12 cellular contexts compared by ENCODE assay signal in genomic region chr18:3402962-3403585, GRCh38. TPM values are rescaled to one million over a fixed set of nuclear protein-coding genes. Genes with fewer than 3 reads are reported as not detected.
DNase-seq lines count a peak whose midpoint lies in the region; ATAC-seq and TF ChIP-seq lines count a peak whose summit lies in the region.
"Had no signal": no experiment of that assay in that cellular context is flagged by ENCODE, and none has a peak within 500 bp of the region (broad histone marks: within the 10 kb centered on the region; RNA-seq: fewer than 3 reads in every experiment).

No MANE protein-coding gene starts in this region.

- no peaks in the 10 kb centered on the region for H3K36me3 Mint-ChIP-seq in activated CD8-positive, alpha-beta T cell treated with anti-CD3 and anti-CD28 coated beads for 36 hours (ENCODE audit: low read depth)
- no peaks in the 10 kb centered on the region for H3K36me3 Mint-ChIP-seq in activated CD8-positive, alpha-beta T cell treated with anti-CD3 and anti-CD28 coated beads, Interleukin-2, amount 10 ng/mL, durations not matched to agents 7 days and 5 days (ENCODE audit: low read depth)
- H3K36me3 Mint-ChIP-seq in stimulated activated naive B cell treated with anti-CD40 and anti-IgM and Interleukin-4, amounts not matched to agents 10 μg/mL and 1 μg/mL and 100 μg/mL, for 72 hours = no peaks in the 10 kb centered on the region

- DNase-seq in activated CD8-positive, alpha-beta T cell treated with anti-CD3 and anti-CD28 coated beads for 36 hours = no peak
- no peak for DNase-seq in activated CD8-positive, alpha-beta T cell treated with anti-CD3 and anti-CD28 coated beads, Interleukin-2, amount 10 ng/mL, durations not matched to agents 7 days and 5 days
- DNase-seq in NCI-H226 = peak; percentile 8
- DNase-seq in dedifferentiated amniotic fluid mesenchymal stem cell (ENCODE audit: extremely low spot score) = peak; percentile 24
- no peak for DNase-seq in stimulated activated naive B cell treated with anti-CD40 and anti-IgM and Interleukin-4, amounts not matched to agents 10 μg/mL and 1 μg/mL and 100 μg/mL, for 72 hours
- no peak for DNase-seq in GM19240 (ENCODE audit: insufficient read length, low spot score)
- DNase-seq: BE2C, HFFc6, NCI-H2227 treated with DMSO at 0.1 percent for 48 hours, occipital lobe had no signal

- peaks cover 1% of the 10 kb centered on the region for H3K9me3 Mint-ChIP-seq in activated CD8-positive, alpha-beta T cell treated with anti-CD3 and anti-CD28 coated beads for 36 hours
- H3K9me3 Mint-ChIP-seq in activated CD8-positive, alpha-beta T cell treated with anti-CD3 and anti-CD28 coated beads, Interleukin-2, amount 10 ng/mL, durations not matched to agents 7 days and 5 days (ENCODE audit: insufficient read depth) = peaks cover 5% of the 10 kb centered on the region
- H3K9me3 Mint-ChIP-seq in stimulated activated naive B cell treated with anti-CD40 and anti-IgM and Interleukin-4, amounts not matched to agents 10 μg/mL and 1 μg/mL and 100 μg/mL, for 72 hours = peaks cover 1 to 4% of the 10 kb centered on the region in 2 donors
- H3K9me3 Mint-ChIP-seq: HFFc6 had no signal

- TF ChIP-seq CTCF in activated CD8-positive, alpha-beta T cell treated with anti-CD3 and anti-CD28 coated beads for 36 hours (IDR thresholded peaks at IDR 0.05) = no peak

- intact Hi-C loops in activated CD8-positive, alpha-beta T cell treated with anti-CD3 and anti-CD28 coated beads for 36 hours (cut with micrococcal nuclease) = no loop called here

- no peak overlapping the region for H3K4me3 Mint-ChIP-seq in activated CD8-positive, alpha-beta T cell treated with anti-CD3 and anti-CD28 coated beads for 36 hours
- no peak overlapping the region for H3K4me3 Mint-ChIP-seq in activated CD8-positive, alpha-beta T cell treated with anti-CD3 and anti-CD28 coated beads, Interleukin-2, amount 10 ng/mL, durations not matched to agents 7 days and 5 days
- no peak overlapping the region for H3K4me3 Mint-ChIP-seq in stimulated activated naive B cell treated with anti-CD40 and anti-IgM and Interleukin-4, amounts not matched to agents 10 μg/mL and 1 μg/mL and 100 μg/mL, for 72 hours
- H3K4me3 Mint-ChIP-seq: HFFc6 had no signal

- peaks cover 17% of the 10 kb centered on the region for H3K4me1 Mint-ChIP-seq in activated CD8-positive, alpha-beta T cell treated with anti-CD3 and anti-CD28 coated beads for 36 hours (ENCODE audit: low read depth)
- H3K4me1 Mint-ChIP-seq in activated CD8-positive, alpha-beta T cell treated with anti-CD3 and anti-CD28 coated beads, Interleukin-2, amount 10 ng/mL, durations not matched to agents 7 days and 5 days (ENCODE audit: low read depth) = peaks cover 5% of the 10 kb centered on the region
- H3K4me1 Mint-ChIP-seq in stimulated activated naive B cell treated with anti-CD40 and anti-IgM and Interleukin-4, amounts not matched to agents 10 μg/mL and 1 μg/mL and 100 μg/mL, for 72 hours = peaks cover 34 to 51% of the 10 kb centered on the region in 2 donors

- CTCF ChIA-PET in activated CD8-positive, alpha-beta T cell treated with anti-CD3 and anti-CD28 coated beads for 36 hours (lab: Charles Lee) = no interaction called here
- CTCF ChIA-PET in activated CD8-positive, alpha-beta T cell treated with anti-CD3 and anti-CD28 coated beads, Interleukin-2, amount 10 ng/mL, durations not matched to agents 7 days and 5 days (lab: Charles Lee) = no interaction called here

- ATAC-seq in activated CD8-positive, alpha-beta T cell treated with anti-CD3 and anti-CD28 coated beads for 36 hours = peak; percentile 30
- ATAC-seq in activated CD8-positive, alpha-beta T cell treated with anti-CD3 and anti-CD28 coated beads, Interleukin-2, amount 10 ng/mL, durations not matched to agents 7 days and 5 days = no peak
- no peak for ATAC-seq in stimulated activated naive B cell treated with anti-CD40 and anti-IgM and Interleukin-4, amounts not matched to agents 10 μg/mL and 1 μg/mL and 100 μg/mL, for 72 hours (replicated peaks)
- ATAC-seq in HG02623 (IDR thresholded peaks at IDR 0.05; ENCODE audit: unreplicated experiment) (no peak), GM21447 (IDR thresholded peaks at IDR 0.05; ENCODE audit: unreplicated experiment) (no peak)

- POLR2A ChIA-PET in activated CD8-positive, alpha-beta T cell treated with anti-CD3 and anti-CD28 coated beads for 36 hours (lab: Charles Lee) = no interaction called here
- POLR2A ChIA-PET in activated CD8-positive, alpha-beta T cell treated with anti-CD3 and anti-CD28 coated beads, Interleukin-2, amount 10 ng/mL, durations not matched to agents 7 days and 5 days (lab: Charles Lee) = no interaction called here

- no peaks in the 10 kb centered on the region for H3K27me3 Mint-ChIP-seq in activated CD8-positive, alpha-beta T cell treated with anti-CD3 and anti-CD28 coated beads for 36 hours
- peaks cover 2% of the 10 kb centered on the region for H3K27me3 Mint-ChIP-seq in activated CD8-positive, alpha-beta T cell treated with anti-CD3 and anti-CD28 coated beads, Interleukin-2, amount 10 ng/mL, durations not matched to agents 7 days and 5 days (ENCODE audit: low read depth)
- no peaks in the 10 kb centered on the region for H3K27me3 Mint-ChIP-seq in stimulated activated naive B cell treated with anti-CD40 and anti-IgM and Interleukin-4, amounts not matched to agents 10 μg/mL and 1 μg/mL and 100 μg/mL, for 72 hours

- H3K27ac Mint-ChIP-seq in activated CD8-positive, alpha-beta T cell treated with anti-CD3 and anti-CD28 coated beads for 36 hours = no peak overlapping the region
- no peak overlapping the region for H3K27ac Mint-ChIP-seq in activated CD8-positive, alpha-beta T cell treated with anti-CD3 and anti-CD28 coated beads, Interleukin-2, amount 10 ng/mL, durations not matched to agents 7 days and 5 days
- H3K27ac Mint-ChIP-seq in stimulated activated naive B cell treated with anti-CD40 and anti-IgM and Interleukin-4, amounts not matched to agents 10 μg/mL and 1 μg/mL and 100 μg/mL, for 72 hours = peak overlapping the region; percentile 20
- H3K27ac Mint-ChIP-seq: HFFc6 had no signal

RNA-seq across cellular contexts. Expression of gene TGIF1, which starts 46.9 kb away (rescaled TPM):
- 10 to 100 TPM; 33.3 to 34.5 TPM for total RNA-seq in activated CD8-positive, alpha-beta T cell treated with anti-CD3 and anti-CD28 coated beads for 36 hours
- total RNA-seq in activated CD8-positive, alpha-beta T cell treated with anti-CD3 and anti-CD28 coated beads, Interleukin-2, amount 10 ng/mL, durations not matched to agents 7 days and 5 days = 1 to 10 TPM; 8.2 to 8.7 TPM

Comparison
In these comparisons a context has a peak if more than half of its experiments do, and no peak if none do; other contexts are left out.
1. DNase-seq: peak in NCI-H226 (single experiment) and dedifferentiated amniotic fluid mesenchymal stem cell (single experiment); none in activated CD8-positive, alpha-beta T cell treated with anti-CD3 and anti-CD28 coated beads for 36 hours (single experiment), activated CD8-positive, alpha-beta T cell treated with anti-CD3 and anti-CD28 coated beads, Interleukin-2, amount 10 ng/mL, durations not matched to agents 7 days and 5 days (single experiment), stimulated activated naive B cell treated with anti-CD40 and anti-IgM and Interleukin-4, amounts not matched to agents 10 μg/mL and 1 μg/mL and 100 μg/mL, for 72 hours (single experiment) and GM19240 (single experiment).